ENCODE assay signal across 9 cellular contexts in genomic region chr3:11600501-11601282, GRCh38. TPM values are rescaled to one million over a fixed set of nuclear protein-coding genes. Genes with fewer than 3 reads are reported as not detected.
DNase-seq lines count a peak whose midpoint lies in the region; ATAC-seq and TF ChIP-seq lines count a peak whose summit lies in the region.
"Had no signal": no experiment of that assay in that cellular context is flagged by ENCODE, and none has a peak within 500 bp of the region (broad histone marks: within the 10 kb centered on the region; RNA-seq: fewer than 3 reads in every experiment).

No MANE protein-coding gene starts in this region.

- H3K4me3 ChIP-seq in coronary artery (peak overlapping the region; percentile 28), left lung (no peak overlapping the region), testis (no peak overlapping the region)

- intact Hi-C loops in left lung (cut with DNase I) (no loop called here), testis (cut with DNase I; ENCODE audit: low total_unique reads) (no loop called here)

- H3K36me3 Mint-ChIP-seq in activated T-cell treated with anti-CD3 and anti-CD28 coated beads, Interleukin-2, amount 50 U/mL, for 24 hours (ENCODE audit: low read depth): peaks cover 58% of the 10 kb centered on the region

- ATAC-seq in left lung: peak; percentile 80

- peaks cover 43% of the 10 kb centered on the region for H3K4me1 Mint-ChIP-seq in activated T-cell treated with anti-CD3 and anti-CD28 coated beads, Interleukin-2, amount 50 U/mL, for 24 hours (ENCODE audit: low read depth)

- H3K9me3 ChIP-seq in left lung: no peaks in the 10 kb centered on the region
- no peaks in the 10 kb centered on the region for H3K9me3 ChIP-seq in testis

- H3K27me3 ChIP-seq in left lung (no peaks in the 10 kb centered on the region), testis (no peaks in the 10 kb centered on the region)

- peak overlapping the region; percentile 86 for H3K27ac Mint-ChIP-seq in activated T-cell treated with anti-CD3 and anti-CD28 coated beads, Interleukin-2, amount 50 U/mL, for 24 hours

- TF ChIP-seq POLR2A in testis (IDR thresholded peaks at IDR 0.05): no peak

- H3K36me3 ChIP-seq in left lung (peaks cover 0 to 26% of the 10 kb centered on the region in 2 donors), testis (ENCODE audit: low read depth, missing control alignments) (no peaks in the 10 kb centered on the region)

- H3K27me3 Mint-ChIP-seq in activated T-cell treated with anti-CD3 and anti-CD28 coated beads, Interleukin-2, amount 50 U/mL, for 24 hours: no peaks in the 10 kb centered on the region
- H3K27me3 Mint-ChIP-seq: CD4-positive, CD25-positive, alpha-beta regulatory T cell had no signal

- no peak for DNase-seq in activated T-cell treated with anti-CD3 and anti-CD28 coated beads, Interleukin-2, amount 50 U/mL, for 24 hours
- no peak for DNase-seq in activated T-cell treated with anti-CD3 and anti-CD28 coated beads, Interleukin-2, amount 50 U/mL, for 1 hour
- DNase-seq in coronary artery (ENCODE audit: low spot score) (peak; percentile 94), left lung (peak; percentile 61 to 73), testis (peak; percentile 82), cortex of kidney (lab: John Stamatoyannopoulos, UW) (no peak), UCSD-AML1 (lab: John Stamatoyannopoulos, UW; ENCODE audit: unreplicated experiment) (no peak), midbrain (lab: John Stamatoyannopoulos, UW) (no peak)
- DNase-seq: CD4-positive, CD25-positive, alpha-beta regulatory T cell had no signal

- H3K27ac ChIP-seq in coronary artery: peak overlapping the region; percentile 89 to 96
- peak overlapping the region; percentile 63 to 68 for H3K27ac ChIP-seq in left lung
- H3K27ac ChIP-seq in testis: peak overlapping the region; percentile 47 to 87

- peaks cover 8 to 26% of the 10 kb centered on the region in 2 donors for H3K4me1 ChIP-seq in left lung
- H3K4me1 ChIP-seq in testis: peaks cover 69% of the 10 kb centered on the region

- peaks cover 9% of the 10 kb centered on the region for H3K9me3 Mint-ChIP-seq in activated T-cell treated with anti-CD3 and anti-CD28 coated beads, Interleukin-2, amount 50 U/mL, for 24 hours

- WGBS in testis, 2 donors: 37 to 46% methylated on average over 17 to 18 of the region's 18 CpGs

- no peak overlapping the region for H3K4me3 Mint-ChIP-seq in activated T-cell treated with anti-CD3 and anti-CD28 coated beads, Interleukin-2, amount 50 U/mL, for 24 hours

- TF ChIP-seq CTCF in coronary artery (IDR thresholded peaks at IDR 0.05): no peak
- TF ChIP-seq CTCF in left lung (IDR thresholded peaks at IDR 0.05): no peak
- TF ChIP-seq CTCF in testis (IDR thresholded peaks at IDR 0.05): no peak

RNA-seq across cellular contexts. Expression of gene VGLL4, which starts 43.0 kb away (rescaled TPM):
- total RNA-seq in left lung (10 to 100 TPM; 40.2 to 54.5 TPM), testis (100 to 1,000 TPM; 169 to 209 TPM)
- 72.9 TPM for polyA plus RNA-seq in testis (ENCODE audit: insufficient read depth, low read depth, low replicate concordance)

Comparison
In these comparisons a context has a peak if more than half of its experiments do, and no peak if none do; other contexts are left out.
1. DNase-seq: peak in coronary artery (single experiment), left lung (2 of 2) and testis (single experiment); none in activated T-cell treated with anti-CD3 and anti-CD28 coated beads, Interleukin-2, amount 50 U/mL, for 24 hours (single experiment), activated T-cell treated with anti-CD3 and anti-CD28 coated beads, Interleukin-2, amount 50 U/mL, for 1 hour (single experiment), cortex of kidney (single experiment), UCSD-AML1 (single experiment) and midbrain (single experiment).
2. Peak in every context shown above with its lines, with median percentiles within 50 percentile points of each other: H3K27ac ChIP-seq.